ENCODE assay signal across 8 cellular contexts in genomic region chr19:13794752-13795589, GRCh38. TPM values are rescaled to one million over a fixed set of nuclear protein-coding genes. Genes with fewer than 3 reads are reported as not detected.
DNase-seq lines count a peak whose midpoint lies in the region; ATAC-seq, FAIRE-seq and TF ChIP-seq lines count a peak whose summit lies in the region.

Gene ZSWIM4 (plus strand): TSS chr19:13795443. CDS start chr19:13795649, 206 bp downstream.

- WGBS in psoas muscle, 3 donors: 1% methylated on average over 43 to 71 of the region's 71 CpGs

- no peak for TF ChIP-seq CTCF in right atrium auricular region (IDR thresholded peaks at IDR 0.05)
- TF ChIP-seq CTCF in psoas muscle (IDR thresholded peaks at IDR 0.05): no peak

- H3K27me3 Mint-ChIP-seq in T-helper 17 cell: no peaks in the 10 kb centered on the region

- peaks cover 28% of the 10 kb centered on the region for H3K4me1 Mint-ChIP-seq in T-helper 17 cell

- intact Hi-C loops in psoas muscle (cut with DNase I): loop anchor here (5.0 kb wide), 1 partner anchor 37 kb away; no protein-coding TSS in a partner anchor

- no peak for FAIRE-seq in urothelium cell line (lab: Jason Lieb, UNC)

- H3K9me3 ChIP-seq in T-helper 17 cell (ENCODE audit: control insufficient read depth, low read length, poor library complexity, severe bottlenecking): no peaks in the 10 kb centered on the region
- H3K9me3 ChIP-seq in right atrium auricular region: no peaks in the 10 kb centered on the region
- H3K9me3 ChIP-seq in psoas muscle: no peaks in the 10 kb centered on the region

- ATAC-seq in GM18499 (IDR thresholded peaks at IDR 0.05; ENCODE audit: insufficient read depth, unreplicated experiment): peak; percentile 92
- peak; percentile 92 for ATAC-seq in HG02938 (IDR thresholded peaks at IDR 0.05; ENCODE audit: unreplicated experiment)
- peak; percentile 91 for ATAC-seq in T-helper 17 cell
- peak; percentile 97 to 98 (median 98) for ATAC-seq in psoas muscle

- H3K27ac ChIP-seq in right atrium auricular region (peak within 1 kb of the TSS; percentile 92), psoas muscle (peak within 1 kb of the TSS; percentile 93)

- peak within 1 kb of the TSS; percentile 85 for H3K27ac Mint-ChIP-seq in T-helper 17 cell

- H3K27me3 ChIP-seq in right atrium auricular region: no peaks in the 10 kb centered on the region
- no peaks in the 10 kb centered on the region for H3K27me3 ChIP-seq in psoas muscle (ENCODE audit: insufficient read depth in 3 of 3, low read length in 2 of 3)

- H3K4me1 ChIP-seq in right atrium auricular region (peaks cover 0 to 38% of the 10 kb centered on the region in 2 donors), psoas muscle (peaks cover 20% of the 10 kb centered on the region)

- H3K36me3 ChIP-seq in right atrium auricular region (no peaks in the 10 kb centered on the region), psoas muscle (ENCODE audit: insufficient read depth in 1 of 2, low read depth in 1 of 2) (no peaks in the 10 kb centered on the region)

- peak within 1 kb of the TSS; percentile 94 for H3K4me3 Mint-ChIP-seq in T-helper 17 cell

- peak within 1 kb of the TSS; percentile 84 to 91 for H3K4me3 ChIP-seq in right atrium auricular region
- H3K4me3 ChIP-seq in psoas muscle: peak within 1 kb of the TSS; percentile 79

- H3K36me3 Mint-ChIP-seq in T-helper 17 cell (ENCODE audit: low read depth): no peaks in the 10 kb centered on the region

- peak; percentile 91 for DNase-seq in NCI-H1694 treated with DMSO at 0.1 percent for 48 hours (lab: John Stamatoyannopoulos, UW)
- DNase-seq in T-helper 17 cell: peak; percentile 62 to 79 (median 77)
- DNase-seq in anterior cingulate cortex (lab: John Stamatoyannopoulos, UW): peak; percentile 80 to 99 (median 98)
- peak; percentile 100 for DNase-seq in right atrium auricular region (ENCODE audit: low spot score)
- DNase-seq in psoas muscle: peak; percentile 99
- peak; percentile 94 for DNase-seq in urothelium cell line (ENCODE audit: low spot score)

RNA-seq across cellular contexts. Expression of gene ZSWIM4, which starts in this region (rescaled TPM):
- total RNA-seq in T-helper 17 cell (1 to 10 TPM; 4.2 to 5.3 TPM), right atrium auricular region (1 to 10 TPM; 5.7 to 9.8 TPM), psoas muscle (1 to 10 TPM; 3.3 to 7.8 (median 4.4) TPM)
- 1 to 10 TPM in 2 of 3 donors, under 1 TPM in 1; 0.77 to 3.9 (median 1.6) TPM for polyA plus RNA-seq in psoas muscle

Comparison
In these comparisons a context has a peak if more than half of its experiments do, and no peak if none do; other contexts are left out.
1. Peak in every context shown above with its lines: DNase-seq, ATAC-seq, H3K4me3 ChIP-seq and H3K27ac ChIP-seq.